Comparison of ENCODE assay signal across 8 cellular contexts in genomic region chr7:130901209-130901783, GRCh38.
DNase-seq lines count a peak whose midpoint lies in the region; ATAC-seq, FAIRE-seq and TF ChIP-seq lines count a peak whose summit lies in the region.

No MANE protein-coding gene starts in this region.

- H3K9me3 ChIP-seq in IMR-90 (ENCODE audit: control insufficient read depth, insufficient read depth, low read length) (no peaks in the 10 kb centered on the region), kidney (ENCODE audit: control insufficient read depth in 1 of 2, low read length in 2 of 2) (no peaks in the 10 kb centered on the region)

- peak; percentile 43 for ATAC-seq in IMR-90 (ENCODE audit: low read depth)
- ATAC-seq in stimulated activated memory B cell treated with anti-CD40 and anti-IgM and Interleukin-4, amounts not matched to agents 10 μg/mL and 1 μg/mL and 100 μg/mL, for 72 hours = no peak
- ATAC-seq in GM18861 (IDR thresholded peaks at IDR 0.05; ENCODE audit: unreplicated experiment) = no peak

- H3K79me1 ChIP-seq in IMR-90 (ENCODE audit: low read depth in 1 of 2, low read length in 2 of 2) = peaks cover 0 to 27% of the 10 kb centered on the region in 2 experiments; a peak in 2 of 4 replicates

- no TSS peak for BruUV-seq in IMR-90 (replicated peaks; lab: Mats Ljungman, UMichigan)

- H4K91ac ChIP-seq in IMR-90 (ENCODE audit: insufficient read depth, low read depth, low read length) = peak overlapping the region; percentile 39

- H2BK120ac ChIP-seq in IMR-90 (ENCODE audit: low read depth, low read length) = peak overlapping the region; percentile 24; the same call in 1 of the 2 replicates

- peak overlapping the region; percentile 80 for H3K23ac ChIP-seq in IMR-90 (ENCODE audit: low read depth, low read length)

- H3K27me3 ChIP-seq in ACC112 (ENCODE audit: insufficient read depth, low read length) (no peaks in the 10 kb centered on the region), IMR-90 (ENCODE audit: control insufficient read depth, insufficient read depth, low read length) (no peaks in the 10 kb centered on the region)

- H3K9me1 ChIP-seq in IMR-90 (ENCODE audit: insufficient read depth, low read length) = peaks cover 22% of the 10 kb centered on the region

- no peaks in the 10 kb centered on the region for H3K9me3 Mint-ChIP-seq in stimulated activated memory B cell treated with anti-CD40 and anti-IgM and Interleukin-4, amounts not matched to agents 10 μg/mL and 1 μg/mL and 100 μg/mL, for 72 hours

- H3K4me2 ChIP-seq in IMR-90 (ENCODE audit: low read depth, low read length) = peak overlapping the region; percentile 49

- TF ChIP-seq POLR2A in IMR-90 (IDR thresholded peaks at IDR 0.05; ENCODE audit: low read depth, low read length) = peak; percentile 73

- CTCF ChIA-PET in IMR-90 (lab: Yijun Ruan, JAX) = no interaction called here

- H2BK20ac ChIP-seq in IMR-90 (ENCODE audit: low read depth, low read length) = no peak overlapping the region; the same call in 1 of the 2 replicates

- no peak for FAIRE-seq in kidney (lab: Jason Lieb, UNC)

- intact Hi-C loops in IMR-90 (cut with micrococcal nuclease) = no loop called here
- intact Hi-C loops in kidney (cut with DNase I) = no loop called here

- H4K20me1 ChIP-seq in IMR-90 (ENCODE audit: insufficient read depth, low read length) = peaks cover 98% of the 10 kb centered on the region

- peak overlapping the region; percentile 0 for H2AK9ac ChIP-seq in IMR-90 (replicated peaks; ENCODE audit: low read depth, low read length, poor library complexity)

- peak; percentile 97 for DNase-seq in IMR-90
- DNase-seq in astrocyte of the cerebellum (ENCODE audit: low read depth) = peak; percentile 83
- peak; percentile 92 for DNase-seq in kidney
- DNase-seq in NCI-H2029 (lab: John Stamatoyannopoulos, UW) = no peak
- DNase-seq in NCI-H524 (lab: John Stamatoyannopoulos, UW) = no peak

- peak overlapping the region; percentile 27; the same call in 1 of the 2 replicates for H4K5ac ChIP-seq in IMR-90 (ENCODE audit: low read depth, low read length)

- TF ChIP-seq RAD21 in IMR-90 (IDR thresholded peaks at IDR 0.05; ENCODE audit: low read length) = no peak

- H3K14ac ChIP-seq in IMR-90 (replicated peaks; ENCODE audit: low read depth, low read length) = peak overlapping the region; percentile 27

- H3K9ac ChIP-seq in IMR-90 (ENCODE audit: low read depth, low read length) (peak overlapping the region; percentile 33; the same call in 1 of the 2 replicates), kidney (ENCODE audit: low read length in 2 of 2) (peak overlapping the region in 1 of 2 donors; percentile 70)

- H3K4me1 ChIP-seq in ACC112 (ENCODE audit: control insufficient read depth, insufficient read depth, low read length, unreplicated experiment) = peaks cover 96% of the 10 kb centered on the region
- H3K4me1 ChIP-seq in IMR-90 (ENCODE audit: control insufficient read depth, insufficient read depth, low read length) = peaks cover 55% of the 10 kb centered on the region
- H3K4me1 ChIP-seq in kidney (ENCODE audit: control insufficient read depth in 1 of 2, insufficient read depth in 1 of 2, low read depth in 1 of 2, low read length in 2 of 2) = peaks cover 47 to 73% of the 10 kb centered on the region in 2 donors

- H3K18ac ChIP-seq in IMR-90 (ENCODE audit: low read depth, low read length) = peak overlapping the region; percentile 40

- H2BK5ac ChIP-seq in IMR-90 (ENCODE audit: low read depth, low read length, poor library complexity, severe bottlenecking) = peak overlapping the region; percentile 77

- peaks cover 65% of the 10 kb centered on the region for H3K36me3 Mint-ChIP-seq in stimulated activated memory B cell treated with anti-CD40 and anti-IgM and Interleukin-4, amounts not matched to agents 10 μg/mL and 1 μg/mL and 100 μg/mL, for 72 hours

- POLR2A ChIA-PET in IMR-90 (lab: Charles Lee; ENCODE audit: unreplicated experiment) = no interaction called here

- H2AFZ ChIP-seq in ACC112 (ENCODE audit: low read length, unreplicated experiment) (no peak overlapping the region), IMR-90 (replicated peaks; ENCODE audit: low read length, poor library complexity) (no peak overlapping the region)

- H3K27ac ChIP-seq in ACC112 (ENCODE audit: low read depth, low read length) (peak overlapping the region; percentile 100), IMR-90 (ENCODE audit: insufficient read depth, low read length) (peak overlapping the region; percentile 84), kidney (ENCODE audit: low read depth in 2 of 2, low read length in 2 of 2) (peak overlapping the region; percentile 78 to 95)

- peaks cover 41% of the 10 kb centered on the region for H3K36me3 ChIP-seq in ACC112 (ENCODE audit: insufficient read depth, low read length)
- peaks cover 67% of the 10 kb centered on the region for H3K36me3 ChIP-seq in IMR-90 (ENCODE audit: control insufficient read depth, insufficient read depth, low read length)
- peaks cover 0 to 8% of the 10 kb centered on the region in 2 donors for H3K36me3 ChIP-seq in kidney (ENCODE audit: control insufficient read depth in 1 of 2, insufficient read depth in 2 of 2, low read length in 2 of 2)

- TF ChIP-seq CTCF in IMR-90 (conservative IDR thresholded peaks at IDR 0.05; ENCODE audit: low read depth, low read length) (no peak), astrocyte of the cerebellum (IDR thresholded peaks at IDR 0.05; ENCODE audit: low read depth, low read length, missing control alignments) (no peak), kidney (IDR thresholded peaks at IDR 0.05; ENCODE audit: borderline replicate concordance, extremely low read depth, insufficient read depth) (no peak)

- peak overlapping the region; percentile 14 to 67; a peak in 2 of 4 replicates for H4K8ac ChIP-seq in IMR-90 (ENCODE audit: low read depth in 2 of 2, low read length in 2 of 2)

- H3K4me3 ChIP-seq in ACC112 (ENCODE audit: low read depth, low read length) = peak overlapping the region; percentile 43
- no peak overlapping the region for H3K4me3 ChIP-seq in IMR-90 (ENCODE audit: insufficient read depth, low read depth, low read length)
- peak overlapping the region; percentile 8 for H3K4me3 ChIP-seq in astrocyte of the cerebellum (ENCODE audit: low read depth, low read length)
- no peak overlapping the region for H3K4me3 ChIP-seq in kidney (ENCODE audit: low read length in 2 of 2)

- no peak overlapping the region for H2BK15ac ChIP-seq in IMR-90 (ENCODE audit: low read depth, low read length)

- in situ Hi-C loops in IMR-90 (cut with MboI; ENCODE audit: low sequenced_read_pairs) (no loop called here), astrocyte of the cerebellum (cut with HindIII; ENCODE audit: low sequenced_read_pairs) (no loop called here)

- dilution Hi-C loops in IMR-90 (cut with HindIII; ENCODE audit: low sequenced_read_pairs, unreplicated experiment) = no loop called here

- H3K27ac Mint-ChIP-seq in stimulated activated memory B cell treated with anti-CD40 and anti-IgM and Interleukin-4, amounts not matched to agents 10 μg/mL and 1 μg/mL and 100 μg/mL, for 72 hours = peak overlapping the region; percentile 72

- WGBS in IMR-90 (ENCODE audit: extremely low coverage in 2 of 2, insufficient read length in 1 of 2), 2 experiments = 13% methylated on average over 7 of the region's 17 CpGs; no CpG with 5 or more reads in 1 of the 2 experiments

- H3K4me3 Mint-ChIP-seq in stimulated activated memory B cell treated with anti-CD40 and anti-IgM and Interleukin-4, amounts not matched to agents 10 μg/mL and 1 μg/mL and 100 μg/mL, for 72 hours = no peak overlapping the region

- no peaks in the 10 kb centered on the region for H3K27me3 Mint-ChIP-seq in stimulated activated memory B cell treated with anti-CD40 and anti-IgM and Interleukin-4, amounts not matched to agents 10 μg/mL and 1 μg/mL and 100 μg/mL, for 72 hours

- H3K4me1 Mint-ChIP-seq in stimulated activated memory B cell treated with anti-CD40 and anti-IgM and Interleukin-4, amounts not matched to agents 10 μg/mL and 1 μg/mL and 100 μg/mL, for 72 hours = peaks cover 92% of the 10 kb centered on the region

- H3K4ac ChIP-seq in IMR-90 (ENCODE audit: low read depth, low read length) = peak overlapping the region; percentile 58

- H3K56ac ChIP-seq in IMR-90 (ENCODE audit: extremely low read depth, insufficient read depth, low read length) = peak overlapping the region; percentile 62

- H3K79me2 ChIP-seq in ACC112 (ENCODE audit: control insufficient read depth, insufficient read depth, low read length, unreplicated experiment) = peaks cover 96% of the 10 kb centered on the region

- peak overlapping the region; percentile 47 for H2AK5ac ChIP-seq in IMR-90 (ENCODE audit: low read depth, low read length)

TF ChIP-seq in IMR-90, 13 proteins besides CTCF, POLR2A, EP300 and RAD21 (continues in another document):
- TF ChIP-seq RFX5 (IDR thresholded peaks at IDR 0.05; ENCODE audit: low read depth, low read length) (no peak), SMC3 (IDR thresholded peaks at IDR 0.05; ENCODE audit: low read depth, low read length) (no peak; the same call in 1 of the 2 replicates), NFE2L2 (IDR thresholded peaks at IDR 0.05; ENCODE audit: low read depth, low read length) (no peak), USF2 (IDR thresholded peaks at IDR 0.05; ENCODE audit: low read depth, low read length) (no peak), FOS (IDR thresholded peaks at IDR 0.05; ENCODE audit: low read depth, low read length) (peak; percentile 44; the same call in 1 of the 2 replicates), MXI1 (IDR thresholded peaks at IDR 0.05; ENCODE audit: borderline replicate concordance, low read depth, low read length) (no peak), MAZ (IDR thresholded peaks at IDR 0.05; ENCODE audit: borderline replicate concordance, low read depth, low read length) (peak; percentile 55; the same call in 1 of the 2 replicates), BHLHE40 (IDR thresholded peaks at IDR 0.05; ENCODE audit: low read depth, low read length) (no peak), ELK1 (IDR thresholded peaks at IDR 0.05; ENCODE audit: borderline replicate concordance, low read depth, low read length) (no peak)

Comparison
In these comparisons a context has a peak if more than half of its experiments do, and no peak if none do; other contexts are left out.
1. H3K4me3 ChIP-seq: peak in ACC112 (single experiment) and astrocyte of the cerebellum (single experiment); none in IMR-90 (single experiment) and kidney (0 of 2).
2. DNase-seq: peak in IMR-90 (single experiment), astrocyte of the cerebellum (single experiment) and kidney (single experiment); none in NCI-H2029 (single experiment) and NCI-H524 (0 of 2).
3. Peak in every context shown above with its lines, with median percentiles within 50 percentile points of each other: H3K27ac ChIP-seq.